In genomic region chr7:134910968-134911367, GRCh38 we compare ENCODE assay signal across 18 cellular contexts.
DNase-seq lines count a peak whose midpoint lies in the region; ATAC-seq, FAIRE-seq and TF ChIP-seq lines count a peak whose summit lies in the region.
"Had no signal": no experiment of that assay in that cellular context is flagged by ENCODE, and none has a peak within 500 bp of the region (broad histone marks: within the 10 kb centered on the region; RNA-seq: fewer than 3 reads in every experiment).

No MANE protein-coding gene starts in this region.

- CTCF ChIA-PET in K562 (lab: Yijun Ruan, JAX; ENCODE audit: low intra/inter-chr PET ratio) = no interaction called here

- no peaks in the 10 kb centered on the region for H3K9me1 ChIP-seq in K562 (ENCODE audit: control insufficient read depth, insufficient read depth, low read length)

- BruUV-seq in K562 (replicated peaks; lab: Mats Ljungman, UMichigan) = no TSS peak

- H3K27me3 ChIP-seq in K562 (ENCODE audit: control insufficient read depth in 2 of 2, insufficient read depth in 2 of 2, low read length in 2 of 2) (peaks cover 5 to 7% of the 10 kb centered on the region in 2 experiments; a peak in 3 of 5 replicates), rectal smooth muscle tissue (ENCODE audit: control insufficient read depth, insufficient read depth, low read length) (no peaks in the 10 kb centered on the region), gastrocnemius medialis (no peaks in the 10 kb centered on the region)
- H3K27me3 ChIP-seq: suprapubic skin had no signal

- POLR2A ChIA-PET in K562 (lab: Yijun Ruan, JAX) = no interaction called here

- H3K4me3 ChIP-seq in K562 (no peak overlapping the region), rectal smooth muscle tissue (ENCODE audit: low read length) (no peak overlapping the region), gastrocnemius medialis (no peak overlapping the region)
- H3K4me3 ChIP-seq: lower lobe of right lung, SK-N-MC, suprapubic skin had no signal

- 1% methylated on average over 4 of the region's 4 CpGs for WGBS in K562 (ENCODE audit: insufficient coverage, low coverage, missing lambda C conversion rate)

- H3K36me3 ChIP-seq in K562 (ENCODE audit: control insufficient read depth, insufficient read depth, low read length) (no peaks in the 10 kb centered on the region), rectal smooth muscle tissue (ENCODE audit: control insufficient read depth, insufficient read depth, low read length) (no peaks in the 10 kb centered on the region), gastrocnemius medialis (no peaks in the 10 kb centered on the region)
- H3K36me3 ChIP-seq: lower lobe of right lung had no signal

- H4K20me1 ChIP-seq in K562 (replicated peaks; ENCODE audit: control insufficient read depth, insufficient read depth, low read length) = no peaks in the 10 kb centered on the region

- TF ChIP-seq CTCF in K562 (IDR thresholded peaks at IDR 0.05 in 2 of 3, conservative IDR thresholded peaks at IDR 0.05 in 1 of 3; ENCODE audit: insufficient read depth in 2 of 3, low read depth in 1 of 3, low read length in 3 of 3) = no peak
- no peak for TF ChIP-seq CTCF in gastrocnemius medialis (IDR thresholded peaks at IDR 0.05 in 4 of 5, conservative IDR thresholded peaks at IDR 0.05 in 1 of 5)

- no peak for TF ChIP-seq EP300 in K562 (IDR thresholded peaks at IDR 0.05; ENCODE audit: low read length)

- peak; percentile 63 for FAIRE-seq in GM18507 (lab: Jason Lieb, UNC)
- FAIRE-seq in K562 (lab: Jason Lieb, UNC) = no peak

- ATAC-seq in HG02885 (IDR thresholded peaks at IDR 0.05; ENCODE audit: poor library complexity, unreplicated experiment) (peak; percentile 68), K562 (no peak), left ventricle myocardium superior (no peak), gastrocnemius medialis (no peak)
- ATAC-seq: lower lobe of right lung, Panc1 had no signal

- H3K27ac ChIP-seq in K562 (ENCODE audit: extremely low read depth, low read depth, low read length) (no peak overlapping the region), rectal smooth muscle tissue (ENCODE audit: low read depth, low read length) (peak overlapping the region; percentile 4), gastrocnemius medialis (no peak overlapping the region)
- H3K27ac ChIP-seq: lower lobe of right lung, SK-N-MC, suprapubic skin had no signal

- H3K9ac ChIP-seq in K562 (ENCODE audit: insufficient read depth in 1 of 2, low read depth in 2 of 2, low read length in 2 of 2) (no peak overlapping the region), rectal smooth muscle tissue (ENCODE audit: low read length) (no peak overlapping the region)

- H3K4me1 ChIP-seq in K562 (replicated peaks in 1 of 2; ENCODE audit: control insufficient read depth in 2 of 2, insufficient read depth in 2 of 2, low read length in 2 of 2) = no peaks in the 10 kb centered on the region
- peaks cover 13% of the 10 kb centered on the region for H3K4me1 ChIP-seq in rectal smooth muscle tissue (ENCODE audit: control insufficient read depth, insufficient read depth, low read length)
- peaks cover 0 to 4% of the 10 kb centered on the region in 2 donors for H3K4me1 ChIP-seq in gastrocnemius medialis

- no peak for TF ChIP-seq RAD21 in K562 (CRISPR knock-in tag; conservative IDR thresholded peaks at IDR 0.05 in 1 of 2, IDR thresholded peaks at IDR 0.05 in 1 of 2)

- in situ Hi-C loops in K562 (cut with MboI) (no loop called here), gastrocnemius medialis (cut with MboI; ENCODE audit: low sequenced_read_pairs in 4 of 4) (no loop called here)

- no peak overlapping the region for H2AFZ ChIP-seq in K562 (ENCODE audit: low read depth, low read length)

- DNase-seq in GM18507 (ENCODE audit: extremely low spot score, insufficient read length, low read depth) (no peak), K562 (ENCODE audit: extremely low read depth in 1 of 4, low spot score in 3 of 4) (no peak), dedifferentiated amniotic fluid mesenchymal stem cell (ENCODE audit: extremely low spot score) (no peak), left ventricle myocardium superior (no peak), gastrocnemius medialis (no peak)
- no peak for DNase-seq in activated T-cell treated with anti-CD3 and anti-CD28 coated beads, Interleukin-2, amount 50 U/mL, for 1 hour
- DNase-seq: activated CD4-positive, CD25-positive, alpha-beta regulatory T cell treated with anti-CD3 and anti-CD28 coated beads, Interleukin-2, amount 50 U/mL, for 72 hours; caudate nucleus; lower lobe of right lung; NCI-H1694; NCI-H774; posterior cingulate gyrus; stimulated activated CD8-positive, alpha-beta memory T cell treated with anti-CD3 and anti-CD28 coated beads, Interleukin-4, amount 100 ng/mL, for 48 hours had no signal

- no peak overlapping the region for H3K4me2 ChIP-seq in K562 (ENCODE audit: insufficient read depth, low read length)

- H3K9me3 ChIP-seq in K562 (replicated peaks; ENCODE audit: control insufficient read depth, insufficient read depth, low read depth, low read length) = no peaks in the 10 kb centered on the region
- no peaks in the 10 kb centered on the region for H3K9me3 ChIP-seq in gastrocnemius medialis
- H3K9me3 ChIP-seq: lower lobe of right lung, suprapubic skin had no signal

- intact Hi-C loops in K562 (cut with micrococcal nuclease) = no loop called here
- intact Hi-C loops in left ventricle myocardium superior (cut with micrococcal nuclease) = no loop called here
- intact Hi-C loops in gastrocnemius medialis (cut with DNase I; ENCODE audit: low total_unique reads) = no loop called here

- TF ChIP-seq POLR2A in K562 (conservative IDR thresholded peaks at IDR 0.05) = no peak
- TF ChIP-seq POLR2A in gastrocnemius medialis (IDR thresholded peaks at IDR 0.05) = no peak

- H3K79me2 ChIP-seq in K562 (ENCODE audit: control insufficient read depth, insufficient read depth, low read length) = no peaks in the 10 kb centered on the region

TF ChIP-seq in K562, 482 proteins besides CTCF, POLR2A, EP300 and RAD21:
- TF ChIP-seq, protein P1, sequence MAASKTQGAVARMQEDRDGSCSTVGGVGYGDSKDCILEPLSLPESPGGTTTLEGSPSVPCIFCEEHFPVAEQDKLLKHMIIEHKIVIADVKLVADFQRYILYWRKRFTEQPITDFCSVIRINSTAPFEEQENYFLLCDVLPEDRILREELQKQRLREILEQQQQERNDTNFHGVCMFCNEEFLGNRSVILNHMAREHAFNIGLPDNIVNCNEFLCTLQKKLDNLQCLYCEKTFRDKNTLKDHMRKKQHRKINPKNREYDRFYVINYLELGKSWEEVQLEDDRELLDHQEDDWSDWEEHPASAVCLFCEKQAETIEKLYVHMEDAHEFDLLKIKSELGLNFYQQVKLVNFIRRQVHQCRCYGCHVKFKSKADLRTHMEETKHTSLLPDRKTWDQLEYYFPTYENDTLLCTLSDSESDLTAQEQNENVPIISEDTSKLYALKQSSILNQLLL (CRISPR knock-in tag; IDR thresholded peaks at IDR 0.05; ENCODE audit: borderline replicate concordance) = no peak
- TF ChIP-seq HIVEP1 (CRISPR knock-in tag; IDR thresholded peaks at IDR 0.05) (no peak), CREBBP (IDR thresholded peaks at IDR 0.05; ENCODE audit: low read depth, low read length) (peak; percentile 53)
